In the genomic region with DNA sequence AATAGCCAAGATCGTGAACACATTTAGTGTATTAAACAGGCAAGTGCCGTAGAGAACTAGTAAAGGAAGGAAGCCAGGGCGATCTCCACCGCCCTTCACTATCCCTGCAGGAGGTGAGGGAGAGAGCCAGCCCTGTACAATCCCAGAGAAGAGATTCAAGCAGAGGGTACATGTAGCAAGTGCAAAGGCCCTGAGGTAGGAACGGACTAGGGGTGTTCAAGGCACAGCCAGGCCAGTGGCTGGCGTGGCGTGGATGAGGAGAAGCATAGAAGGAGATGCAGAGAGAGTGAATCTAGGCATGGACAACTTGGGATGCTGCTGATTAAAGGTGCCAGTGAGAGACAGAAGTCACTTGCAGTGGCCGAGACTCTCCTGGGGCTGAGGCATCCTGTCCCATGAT, we compare ENCODE assay signal across 2 cellular contexts.
TF ChIP-seq lines count a peak whose summit lies in the region.

No MANE protein-coding gene starts in this region.

TF ChIP-seq in HEK293, 187 proteins besides CTCF, POLR2A, EP300 and RAD21:
- TF ChIP-seq ZNF585B (tag by site-specific recombination; IDR thresholded peaks at IDR 0.05) (no peak), ZNF623 (tag by site-specific recombination; IDR thresholded peaks at IDR 0.05) (peak; percentile 92)

TF ChIP-seq in H1, 55 proteins besides CTCF, POLR2A, EP300 and RAD21:
- TF ChIP-seq YY1 (IDR thresholded peaks at IDR 0.05; ENCODE audit: low read depth, low read length) (no peak), KDM1A (IDR thresholded peaks at IDR 0.05; ENCODE audit: borderline replicate concordance, low read length) (peak; percentile 47; the same call in 1 of the 2 replicates)
